Comparison of ENCODE assay signal across 19 cellular contexts in the genomic region with DNA sequence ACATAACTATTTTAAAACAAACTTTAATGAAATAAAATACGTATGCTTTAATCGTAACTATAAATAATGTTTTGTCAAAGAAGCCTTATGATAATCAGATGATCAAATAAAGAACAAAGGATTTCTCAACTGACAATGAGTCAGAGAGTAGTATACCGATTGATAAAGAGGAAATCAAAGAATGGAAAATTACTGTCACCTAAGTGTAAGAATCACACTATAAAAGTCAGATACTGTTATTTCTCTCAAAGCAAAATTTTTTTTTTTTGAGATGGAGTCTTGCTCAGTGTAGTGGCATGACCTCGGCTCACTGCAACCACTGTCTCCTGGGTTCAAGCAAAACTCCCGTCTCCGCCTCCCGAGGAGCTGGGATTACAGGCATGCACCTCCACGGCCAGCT. TPM values are rescaled to one million over a fixed set of nuclear protein-coding genes. Genes with fewer than 3 reads are reported as not detected.
DNase-seq lines count a peak whose midpoint lies in the region; ATAC-seq and FAIRE-seq lines count a peak whose summit lies in the region.
"Had no signal": no experiment of that assay in that cellular context is flagged by ENCODE, and none has a peak within 500 bp of the region (broad histone marks: within the 10 kb centered on the region; RNA-seq: fewer than 3 reads in every experiment).

No MANE protein-coding gene starts in this region.

- peaks cover 65% of the 10 kb centered on the region for H3K36me3 ChIP-seq in CD4-positive, CD25-positive, alpha-beta regulatory T cell (ENCODE audit: control insufficient read depth, insufficient read depth, low read length)
- peaks cover 41% of the 10 kb centered on the region for H3K36me3 ChIP-seq in MG63

- no peak overlapping the region for H3K27ac Mint-ChIP-seq in activated CD8-positive, alpha-beta memory T cell treated with anti-CD3 and anti-CD28 coated beads, Interleukin-2, amount 10 ng/mL, durations not matched to agents 7 days and 5 days
- H3K27ac Mint-ChIP-seq in CD4-positive, CD25-positive, alpha-beta regulatory T cell: peak overlapping the region; percentile 3 to 27 (median 12)
- H3K27ac Mint-ChIP-seq in activated naive CD8-positive, alpha-beta T cell treated with anti-CD3 and anti-CD28 coated beads, Interleukin-2, amount 50 U/mL, for 24 hours: peak overlapping the region; percentile 82

- H3K27me3 Mint-ChIP-seq in activated CD8-positive, alpha-beta memory T cell treated with anti-CD3 and anti-CD28 coated beads, Interleukin-2, amount 10 ng/mL, durations not matched to agents 7 days and 5 days: no peaks in the 10 kb centered on the region
- no peaks in the 10 kb centered on the region for H3K27me3 Mint-ChIP-seq in CD4-positive, CD25-positive, alpha-beta regulatory T cell
- H3K27me3 Mint-ChIP-seq in activated naive CD8-positive, alpha-beta T cell treated with anti-CD3 and anti-CD28 coated beads, Interleukin-2, amount 50 U/mL, for 24 hours: no peaks in the 10 kb centered on the region

- DNase-seq in activated CD8-positive, alpha-beta memory T cell treated with anti-CD3 and anti-CD28 coated beads, Interleukin-2, amount 10 ng/mL, durations not matched to agents 7 days and 5 days: no peak
- no peak for DNase-seq in activated CD8-positive, alpha-beta memory T cell treated with anti-CD3 and anti-CD28 coated beads, Interleukin-2, amount 50 U/mL, for 4 hours
- DNase-seq in CD4-positive, CD25-positive, alpha-beta regulatory T cell: no peak
- DNase-seq in activated naive CD8-positive, alpha-beta T cell treated with anti-CD3 and anti-CD28 coated beads, Interleukin-2, amount 50 U/mL, for 24 hours: no peak
- DNase-seq in MG63 (no peak), cerebellum (ENCODE audit: low spot score) (no peak), NCI-H1417 (lab: John Stamatoyannopoulos, UW) (no peak)
- DNase-seq: ACHN, AML-193, EL, H7, NCI-H1105 treated with DMSO at 0.1 percent for 48 hours, NCI-H187, NCI-H226, NCI-H524 treated with DMSO at 0.1 percent for 48 hours, Right ventricle myocardium superior had no signal

- no peak overlapping the region for H3K4me3 ChIP-seq in CD4-positive, CD25-positive, alpha-beta regulatory T cell (ENCODE audit: low read depth, low read length)
- no peak overlapping the region for H3K4me3 ChIP-seq in MG63

- peaks cover 30% of the 10 kb centered on the region for H3K36me3 Mint-ChIP-seq in activated CD8-positive, alpha-beta memory T cell treated with anti-CD3 and anti-CD28 coated beads, Interleukin-2, amount 10 ng/mL, durations not matched to agents 7 days and 5 days
- H3K36me3 Mint-ChIP-seq in CD4-positive, CD25-positive, alpha-beta regulatory T cell: peaks cover 9% of the 10 kb centered on the region
- H3K36me3 Mint-ChIP-seq in activated naive CD8-positive, alpha-beta T cell treated with anti-CD3 and anti-CD28 coated beads, Interleukin-2, amount 50 U/mL, for 24 hours (ENCODE audit: low read depth): peaks cover 40% of the 10 kb centered on the region

- peak; percentile 36 for ATAC-seq in activated CD8-positive, alpha-beta memory T cell treated with anti-CD3 and anti-CD28 coated beads, Interleukin-2, amount 10 ng/mL, durations not matched to agents 7 days and 5 days
- ATAC-seq in CD4-positive, CD25-positive, alpha-beta regulatory T cell (ENCODE audit: low read depth in 2 of 2): peak in 1 of 2 donors; percentile 25
- peak; percentile 97 for ATAC-seq in activated naive CD8-positive, alpha-beta T cell treated with anti-CD3 and anti-CD28 coated beads, Interleukin-2, amount 50 U/mL, for 24 hours
- ATAC-seq: Panc1 had no signal

- H3K27me3 ChIP-seq in CD4-positive, CD25-positive, alpha-beta regulatory T cell (ENCODE audit: control insufficient read depth, insufficient read depth, low read length): no peaks in the 10 kb centered on the region
- no peaks in the 10 kb centered on the region for H3K27me3 ChIP-seq in MG63

- H3K4me1 ChIP-seq in CD4-positive, CD25-positive, alpha-beta regulatory T cell (ENCODE audit: control insufficient read depth, insufficient read depth, low read length, poor library complexity, severe bottlenecking): no peaks in the 10 kb centered on the region

- no peak overlapping the region for H3K27ac ChIP-seq in CD4-positive, CD25-positive, alpha-beta regulatory T cell (ENCODE audit: insufficient read depth, low read length, poor library complexity, severe bottlenecking)
- H3K27ac ChIP-seq: KMS-11 had no signal

- no peaks in the 10 kb centered on the region for H3K9me3 ChIP-seq in CD4-positive, CD25-positive, alpha-beta regulatory T cell (ENCODE audit: control insufficient read depth in 2 of 2, low read length in 2 of 2)
- H3K9me3 ChIP-seq in MG63: no peaks in the 10 kb centered on the region

- CTCF ChIA-PET in activated CD8-positive, alpha-beta memory T cell treated with anti-CD3 and anti-CD28 coated beads, Interleukin-2, amount 10 ng/mL, durations not matched to agents 7 days and 5 days (lab: Charles Lee): no interaction called here

- H3K9me3 Mint-ChIP-seq in activated CD8-positive, alpha-beta memory T cell treated with anti-CD3 and anti-CD28 coated beads, Interleukin-2, amount 10 ng/mL, durations not matched to agents 7 days and 5 days (ENCODE audit: low read depth): no peaks in the 10 kb centered on the region
- H3K9me3 Mint-ChIP-seq in CD4-positive, CD25-positive, alpha-beta regulatory T cell: no peaks in the 10 kb centered on the region
- H3K9me3 Mint-ChIP-seq in activated naive CD8-positive, alpha-beta T cell treated with anti-CD3 and anti-CD28 coated beads, Interleukin-2, amount 50 U/mL, for 24 hours: no peaks in the 10 kb centered on the region

- peaks cover 4% of the 10 kb centered on the region for H3K4me1 Mint-ChIP-seq in activated CD8-positive, alpha-beta memory T cell treated with anti-CD3 and anti-CD28 coated beads, Interleukin-2, amount 10 ng/mL, durations not matched to agents 7 days and 5 days
- peaks cover 4 to 17% (median 7%) of the 10 kb centered on the region in 4 donors for H3K4me1 Mint-ChIP-seq in CD4-positive, CD25-positive, alpha-beta regulatory T cell
- H3K4me1 Mint-ChIP-seq in activated naive CD8-positive, alpha-beta T cell treated with anti-CD3 and anti-CD28 coated beads, Interleukin-2, amount 50 U/mL, for 24 hours: peaks cover 22% of the 10 kb centered on the region

- H3K4me3 Mint-ChIP-seq in activated CD8-positive, alpha-beta memory T cell treated with anti-CD3 and anti-CD28 coated beads, Interleukin-2, amount 10 ng/mL, durations not matched to agents 7 days and 5 days: no peak overlapping the region
- H3K4me3 Mint-ChIP-seq in CD4-positive, CD25-positive, alpha-beta regulatory T cell: no peak overlapping the region
- H3K4me3 Mint-ChIP-seq in activated naive CD8-positive, alpha-beta T cell treated with anti-CD3 and anti-CD28 coated beads, Interleukin-2, amount 50 U/mL, for 24 hours: no peak overlapping the region

- FAIRE-seq in G401.6 (lab: Jason Lieb, UNC): peak; percentile 41

RNA-seq across cellular contexts. Expression of gene DNAJC2, which starts 18.8 kb away (rescaled TPM):
- total RNA-seq in activated CD8-positive, alpha-beta memory T cell treated with anti-CD3 and anti-CD28 coated beads, Interleukin-2, amount 10 ng/mL, durations not matched to agents 7 days and 5 days: 10 to 100 TPM; 29.8 to 36.8 TPM
- 63.1 TPM for total RNA-seq in CD4-positive, CD25-positive, alpha-beta regulatory T cell
- 10 to 100 TPM; 17.3 to 23.7 (median 19.9) TPM for polyA plus RNA-seq in CD4-positive, CD25-positive, alpha-beta regulatory T cell
- 25.3 and 43.0 TPM in 2 replicates for total RNA-seq in MG63 (2014; rRNA removed; shearing (Covaris generic); ENCODE audit: low replicate concordance)
- 15.8 TPM for total RNA-seq in cerebellum

RNA-seq across cellular contexts. Expression of gene PSMC2, which starts 21.7 kb away (rescaled TPM):
- total RNA-seq in activated CD8-positive, alpha-beta memory T cell treated with anti-CD3 and anti-CD28 coated beads, Interleukin-2, amount 10 ng/mL, durations not matched to agents 7 days and 5 days: 100 to 1,000 TPM; 138 to 195 TPM
- total RNA-seq in CD4-positive, CD25-positive, alpha-beta regulatory T cell: 84.3 TPM
- 100 to 1,000 TPM; 153 to 214 (median 179) TPM for polyA plus RNA-seq in CD4-positive, CD25-positive, alpha-beta regulatory T cell
- 252 and 291 TPM in 2 replicates for total RNA-seq in MG63 (2014; rRNA removed; shearing (Covaris generic); ENCODE audit: low replicate concordance)
- 45.9 TPM for total RNA-seq in cerebellum

RNA-seq across cellular contexts. Expression of gene PMPCB, which starts 28.5 kb away (rescaled TPM):
- 10 to 100 TPM; 58.1 to 69.0 TPM for total RNA-seq in activated CD8-positive, alpha-beta memory T cell treated with anti-CD3 and anti-CD28 coated beads, Interleukin-2, amount 10 ng/mL, durations not matched to agents 7 days and 5 days
- 86.6 TPM for total RNA-seq in CD4-positive, CD25-positive, alpha-beta regulatory T cell
- polyA plus RNA-seq in CD4-positive, CD25-positive, alpha-beta regulatory T cell: 10 to 100 TPM; 85.5 to 89.7 (median 88.0) TPM
- 44.3 and 56.3 TPM in 2 replicates for total RNA-seq in MG63 (2014; rRNA removed; shearing (Covaris generic); ENCODE audit: low replicate concordance)
- total RNA-seq in cerebellum: 56.3 TPM
